9 cellular contexts compared by ENCODE assay signal in the genomic region with DNA sequence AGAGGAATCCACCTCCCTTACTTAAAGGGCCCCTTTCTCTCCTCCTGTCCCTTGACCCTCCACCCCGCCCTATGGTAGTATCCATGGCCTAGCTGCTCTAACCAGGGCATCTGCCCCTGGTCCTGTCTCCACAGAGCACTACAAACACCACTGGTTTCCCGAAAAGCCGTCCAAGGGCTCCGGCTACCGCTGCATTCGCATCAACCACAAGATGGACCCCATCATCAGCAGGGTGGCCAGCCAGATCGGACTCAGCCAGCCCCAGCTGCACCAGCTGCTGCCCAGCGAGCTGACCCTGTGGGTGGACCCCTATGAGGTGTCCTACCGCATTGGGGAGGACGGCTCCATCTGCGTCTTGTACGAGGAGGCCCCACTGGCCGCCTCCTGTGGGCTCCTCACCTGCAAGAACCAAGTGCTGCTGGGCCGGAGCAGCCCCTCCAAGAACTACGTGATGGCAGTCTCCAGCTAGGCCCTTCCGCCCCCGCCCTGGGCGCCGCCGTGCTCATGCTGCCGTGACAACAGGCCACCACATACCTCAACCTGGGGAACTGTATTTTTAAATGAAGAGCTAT. TPM values are rescaled to one million over a fixed set of nuclear protein-coding genes. Genes with fewer than 3 reads are reported as not detected.
DNase-seq lines count a peak whose midpoint lies in the region; ATAC-seq and TF ChIP-seq lines count a peak whose summit lies in the region.
"Had no signal": no experiment of that assay in that cellular context is flagged by ENCODE, and none has a peak within 500 bp of the region (broad histone marks: within the 10 kb centered on the region; RNA-seq: fewer than 3 reads in every experiment).

No MANE protein-coding gene starts in this region.

- CTCF ChIA-PET in activated CD4-positive, alpha-beta memory T cell treated with anti-CD3 and anti-CD28 coated beads for 36 hours (lab: Charles Lee): interaction anchor here (0.8 to 9.7 kb wide), 8 partner anchors 13 to 42 kb away, joined by 3 to 138 read pairs (median 10); no protein-coding TSS in a partner anchor

- H3K36me3 ChIP-seq in esophagus squamous epithelium: peaks cover 5 to 43% (median 11%) of the 10 kb centered on the region in 3 donors

- no peak for ATAC-seq in GM21360 (IDR thresholded peaks at IDR 0.05; ENCODE audit: unreplicated experiment)

- peak; percentile 48 for TF ChIP-seq POLR2A in GM15510 (IDR thresholded peaks at IDR 0.05; ENCODE audit: borderline replicate concordance, extremely low read depth, insufficient read length)
- TF ChIP-seq POLR2A in esophagus squamous epithelium (IDR thresholded peaks at IDR 0.05): no peak

- TF ChIP-seq CTCF in esophagus squamous epithelium (IDR thresholded peaks at IDR 0.05): no peak

- H3K4me3 ChIP-seq in esophagus squamous epithelium: peak overlapping the region; percentile 88 to 96 (median 93)

- peaks cover 56% of the 10 kb centered on the region for H3K4me1 Mint-ChIP-seq in activated CD4-positive, alpha-beta memory T cell treated with anti-CD3 and anti-CD28 coated beads for 36 hours (ENCODE audit: low read depth)

- DNase-seq in activated CD4-positive, alpha-beta memory T cell treated with anti-CD3 and anti-CD28 coated beads for 36 hours: peak; percentile 65
- DNase-seq in esophagus squamous epithelium (lab: John Stamatoyannopoulos, UW): no peak
- peak in 32 of 56 donors; percentile 12 to 73 (median 47) for DNase-seq in nucleus accumbens (lab: John Stamatoyannopoulos, UW)
- no peak for DNase-seq in GM19238 (ENCODE audit: insufficient read length, low spot score)
- DNase-seq in GM03348 (ENCODE audit: low spot score): no peak
- no peak for DNase-seq in LoVo (ENCODE audit: low spot score)

- POLR2A ChIA-PET in activated CD4-positive, alpha-beta memory T cell treated with anti-CD3 and anti-CD28 coated beads for 36 hours (lab: Charles Lee): interaction anchor here (0.7 to 9.3 kb wide), 13 partner anchors 8 to 40 kb away, joined by 3 to 238 read pairs (median 6); no protein-coding TSS in a partner anchor

- H3K4me1 ChIP-seq in esophagus squamous epithelium: peaks cover 31 to 74% (median 35%) of the 10 kb centered on the region in 3 donors

- intact Hi-C loops in activated CD4-positive, alpha-beta memory T cell treated with anti-CD3 and anti-CD28 coated beads for 36 hours (cut with micrococcal nuclease): loop anchor here (2.0 to 5.0 kb wide), 2 partner anchors 32 to 320 kb away; a partner anchor contains a TSS
- intact Hi-C loops in esophagus squamous epithelium (cut with DNase I): loop anchor here (5.0 kb wide), 1 partner anchor 35 kb away; no protein-coding TSS in a partner anchor

- 11 to 16% methylated on average over 6 to 12 of the region's 21 CpGs for WGBS in esophagus squamous epithelium, 2 donors

- no peaks in the 10 kb centered on the region for H3K9me3 Mint-ChIP-seq in activated CD4-positive, alpha-beta memory T cell treated with anti-CD3 and anti-CD28 coated beads for 36 hours

- H3K4me3 Mint-ChIP-seq in activated CD4-positive, alpha-beta memory T cell treated with anti-CD3 and anti-CD28 coated beads for 36 hours: peak overlapping the region; percentile 92

- peak overlapping the region; percentile 97 to 99 (median 99) for H3K27ac ChIP-seq in esophagus squamous epithelium

- no peaks in the 10 kb centered on the region for H3K9me3 ChIP-seq in esophagus squamous epithelium

- H3K36me3 Mint-ChIP-seq in activated CD4-positive, alpha-beta memory T cell treated with anti-CD3 and anti-CD28 coated beads for 36 hours: peaks cover 59% of the 10 kb centered on the region

- H3K27me3 Mint-ChIP-seq in activated CD4-positive, alpha-beta memory T cell treated with anti-CD3 and anti-CD28 coated beads for 36 hours: no peaks in the 10 kb centered on the region

- no peaks in the 10 kb centered on the region for H3K27me3 ChIP-seq in esophagus squamous epithelium

- peak overlapping the region; percentile 98 for H3K27ac Mint-ChIP-seq in activated CD4-positive, alpha-beta memory T cell treated with anti-CD3 and anti-CD28 coated beads for 36 hours

RNA-seq across cellular contexts. Expression of a gene that starts 1.7 kb away (rescaled TPM):
- 100 to 1,000 TPM; 150 TPM for total RNA-seq in activated CD4-positive, alpha-beta memory T cell treated with anti-CD3 and anti-CD28 coated beads for 36 hours
- total RNA-seq in esophagus squamous epithelium: 10 to 100 TPM; 29.7 to 46.2 (median 41.3) TPM

RNA-seq across cellular contexts. Expression of a gene that starts 43.9 kb away (rescaled TPM):
- total RNA-seq in activated CD4-positive, alpha-beta memory T cell treated with anti-CD3 and anti-CD28 coated beads for 36 hours: 1 to 10 TPM in 1 of 2 experiments, under 1 TPM in 1; 0.95 to 1.9 TPM
- total RNA-seq in esophagus squamous epithelium: 10 to 100 TPM in 2 of 4 donors, 1 to 10 TPM in 2; 4.3 to 29.9 (median 9.9) TPM
- total RNA-seq: M059J had no signal

Comparison
In these comparisons a context has a peak if more than half of its experiments do, and no peak if none do; other contexts are left out.
1. DNase-seq: peak in activated CD4-positive, alpha-beta memory T cell treated with anti-CD3 and anti-CD28 coated beads for 36 hours (single experiment) and nucleus accumbens (32 of 56); none in esophagus squamous epithelium (single experiment), GM19238 (single experiment), GM03348 (single experiment) and LoVo (single experiment).